Comparison of ENCODE assay signal across 11 cellular contexts in the genomic region with DNA sequence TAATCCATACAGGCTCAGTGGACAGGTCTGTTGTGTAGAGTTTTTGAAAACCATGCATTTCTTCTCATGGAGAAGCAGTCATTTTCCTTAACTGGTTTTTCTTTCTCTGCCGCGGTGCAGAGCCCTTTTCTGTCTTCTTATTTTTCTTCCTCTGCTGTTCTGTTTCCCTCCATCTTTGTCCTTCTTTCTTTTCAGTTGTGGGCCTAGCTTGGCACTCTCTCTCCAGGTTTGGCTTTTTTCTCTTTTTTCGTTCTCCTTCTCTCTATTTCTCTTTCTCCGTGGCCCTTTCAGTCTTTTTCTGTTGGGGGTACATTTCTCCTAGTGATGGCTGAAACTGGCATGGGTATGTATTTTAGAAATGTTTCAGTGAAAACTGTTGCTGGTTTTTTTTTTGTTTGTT. TPM values are rescaled to one million over a fixed set of nuclear protein-coding genes. Genes with fewer than 3 reads are reported as not detected.
DNase-seq lines count a peak whose midpoint lies in the region; ATAC-seq, FAIRE-seq and TF ChIP-seq lines count a peak whose summit lies in the region.
"Had no signal": no experiment of that assay in that cellular context is flagged by ENCODE, and none has a peak within 500 bp of the region (broad histone marks: within the 10 kb centered on the region; RNA-seq: fewer than 3 reads in every experiment).

No MANE protein-coding gene starts in this region.

- peak overlapping the region; percentile 92; the same call in 1 of the 2 replicates for H3K4me2 ChIP-seq in PC-3 (ENCODE audit: low read length)
- peak overlapping the region; percentile 34 for H3K4me2 ChIP-seq in osteoblast (ENCODE audit: insufficient read depth, low read length)

- H3K9ac ChIP-seq in PC-3 (ENCODE audit: low read length) (no peak overlapping the region; the same call in 1 of the 2 replicates), kidney (ENCODE audit: low read length in 2 of 2) (no peak overlapping the region)

- ATAC-seq in PC-3 = no peak
- ATAC-seq: pancreas had no signal

- FAIRE-seq in kidney (lab: Jason Lieb, UNC) = no peak
- FAIRE-seq: pancreas had no signal

- CTCF ChIA-PET in PC-3 (lab: Charles Lee) = no interaction called here

- H3K27ac ChIP-seq in PC-3 (ENCODE audit: low read length) = 0 out of 2 replicates have a peak overlapping the region, but pooled peaks have one; percentile 50
- peak overlapping the region; percentile 86 to 95 for H3K27ac ChIP-seq in coronary artery
- H3K27ac ChIP-seq in osteoblast (ENCODE audit: low read depth, low read length) = peak overlapping the region; percentile 93
- peak overlapping the region; percentile 87 to 91 (median 90) for H3K27ac ChIP-seq in transverse colon
- no peak overlapping the region for H3K27ac ChIP-seq in kidney (ENCODE audit: low read depth in 2 of 2, low read length in 2 of 2)
- H3K27ac ChIP-seq: WERI-Rb-1 had no signal

- no peak for TF ChIP-seq EP300 in transverse colon (IDR thresholded peaks at IDR 0.05; ENCODE audit: low read depth)

- in situ Hi-C loops in transverse colon (cut with MboI; ENCODE audit: low pct_ligation_motif_present in 1 of 4, low pct_unique_long_range_greater_than_20kb in 1 of 4, low sequenced_read_pairs in 3 of 4) = no loop called here

- no peaks in the 10 kb centered on the region for H3K27me3 ChIP-seq in PC-3 (ENCODE audit: low read length)
- H3K27me3 ChIP-seq in osteoblast (ENCODE audit: insufficient read depth, low read length) = no peaks in the 10 kb centered on the region
- H3K27me3 ChIP-seq in transverse colon = peaks cover 4% of the 10 kb centered on the region
- H3K27me3 ChIP-seq: pancreas had no signal

- H3K4me3 ChIP-seq in PC-3 (ENCODE audit: low read length) (no peak overlapping the region), coronary artery (no peak overlapping the region), osteoblast (ENCODE audit: insufficient read depth, low read length) (no peak overlapping the region), transverse colon (no peak overlapping the region), kidney (ENCODE audit: low read length in 2 of 2) (no peak overlapping the region)
- H3K4me3 ChIP-seq: pancreas had no signal

- H3K79me2 ChIP-seq in PC-3 (ENCODE audit: low read length) (peaks cover 93% of the 10 kb centered on the region), osteoblast (ENCODE audit: insufficient read depth, low read length) (peaks cover 85% of the 10 kb centered on the region)

- peaks cover 5% of the 10 kb centered on the region for H3F3A ChIP-seq in PC-3 (ENCODE audit: low read length, unreplicated experiment)

- no peak for DNase-seq in PC-3
- no peak for DNase-seq in coronary artery (ENCODE audit: low spot score)
- DNase-seq in osteoblast (ENCODE audit: insufficient read length, low spot score, missing footprints) = no peak
- DNase-seq in transverse colon = no peak
- no peak for DNase-seq in kidney
- DNase-seq in SW 1271 (lab: John Stamatoyannopoulos, UW) = no peak
- DNase-seq in NCI-H526 (lab: John Stamatoyannopoulos, UW) = no peak
- DNase-seq: activated naive CD4-positive, alpha-beta T cell; NCI-H1092 treated with DMSO at 0.1 percent for 48 hours; pancreas; WERI-Rb-1 had no signal

- POLR2A ChIA-PET in PC-3 (lab: Charles Lee; ENCODE audit: unreplicated experiment) = no interaction called here

- intact Hi-C loops in PC-3 (cut with micrococcal nuclease) (loop anchor here (5.0 kb wide), 1 partner anchor 37 kb away; no protein-coding TSS in a partner anchor), transverse colon (cut with DNase I; ENCODE audit: low total_unique reads) (loop anchor here (10.0 kb wide), 1 partner anchor 45 kb away; no protein-coding TSS in a partner anchor), kidney (cut with DNase I) (no loop called here)

- H3K4me1 ChIP-seq in PC-3 (ENCODE audit: insufficient read depth, low read length) (peaks cover 73% of the 10 kb centered on the region), osteoblast (ENCODE audit: insufficient read depth, low read length) (peaks cover 72% of the 10 kb centered on the region), transverse colon (peaks cover 45 to 100% (median 83%) of the 10 kb centered on the region in 4 donors), kidney (ENCODE audit: control insufficient read depth in 1 of 2, insufficient read depth in 1 of 2, low read depth in 1 of 2, low read length in 2 of 2) (peaks cover 4 to 12% of the 10 kb centered on the region in 2 donors)

- WGBS in transverse colon (ENCODE audit: low coverage in 1 of 2), 2 donors = 78% methylated on average over 4 of the region's 4 CpGs

- H3K36me3 ChIP-seq in PC-3 (ENCODE audit: low read depth, low read length) (no peaks in the 10 kb centered on the region), osteoblast (ENCODE audit: insufficient read depth, low read length) (peaks cover 3% of the 10 kb centered on the region), transverse colon (no peaks in the 10 kb centered on the region), kidney (ENCODE audit: control insufficient read depth in 1 of 2, insufficient read depth in 2 of 2, low read length in 2 of 2) (no peaks in the 10 kb centered on the region)
- H3K36me3 ChIP-seq: pancreas, WERI-Rb-1 had no signal

- H4K20me1 ChIP-seq in PC-3 (ENCODE audit: low read length) = no peaks in the 10 kb centered on the region
- H4K20me1 ChIP-seq in osteoblast (ENCODE audit: insufficient read depth, low read length) = peaks cover 3% of the 10 kb centered on the region

- TF ChIP-seq POLR2A in transverse colon (IDR thresholded peaks at IDR 0.05) = no peak

- no TSS peak for BruUV-seq in PC-3 (replicated peaks; lab: Mats Ljungman, UMichigan)

- TF ChIP-seq CTCF in PC-3 (conservative IDR thresholded peaks at IDR 0.05; ENCODE audit: low read depth, low read length) (no peak), coronary artery (IDR thresholded peaks at IDR 0.05) (no peak), osteoblast (IDR thresholded peaks at IDR 0.05; ENCODE audit: extremely low read depth, low read depth, low read length) (no peak), transverse colon (IDR thresholded peaks at IDR 0.05) (no peak), kidney (IDR thresholded peaks at IDR 0.05; ENCODE audit: borderline replicate concordance, extremely low read depth, insufficient read depth) (no peak)

- no peaks in the 10 kb centered on the region for H3K9me2 ChIP-seq in PC-3 (replicated peaks; ENCODE audit: low read length)

- H3K9me3 ChIP-seq in PC-3 (ENCODE audit: low read length) (no peaks in the 10 kb centered on the region), osteoblast (ENCODE audit: low read depth, low read length) (no peaks in the 10 kb centered on the region), transverse colon (no peaks in the 10 kb centered on the region), kidney (ENCODE audit: control insufficient read depth in 1 of 2, low read length in 2 of 2) (no peaks in the 10 kb centered on the region)
- H3K9me3 ChIP-seq: pancreas had no signal

- H2AFZ ChIP-seq in PC-3 (ENCODE audit: low read length) (peak overlapping the region; percentile 7; the same call in 1 of the 2 replicates), osteoblast (ENCODE audit: low read length) (no peak overlapping the region)

RNA-seq across cellular contexts. Expression of a gene that starts 24.1 kb away (rescaled TPM):
- total RNA-seq in PC-3 (2014; rRNA removed) = 43.3 and 75.8 TPM in 2 replicates
- 114 and 122 TPM in 2 replicates for total RNA-seq in osteoblast
- total RNA-seq in transverse colon = 10 to 100 TPM; 25.4 to 53.1 (median 29.3) TPM
- total RNA-seq in kidney = 65.0 TPM
- polyA plus RNA-seq in kidney (ENCODE audit: insufficient read depth, low read depth, low replicate concordance) = 4.3 TPM

RNA-seq across cellular contexts. Expression of a gene that starts 50.0 kb away (rescaled TPM):
- total RNA-seq in PC-3 (2014; rRNA removed) = 0.55 and 1.1 TPM in 2 replicates
- total RNA-seq in osteoblast = not detected in 2 replicates
- total RNA-seq in transverse colon = under 1 TPM in 2 of 4 donors, not detected in 2; 0.27 to 0.32 TPM
- not detected for total RNA-seq in kidney
- polyA plus RNA-seq in kidney (ENCODE audit: insufficient read depth, low read depth, low replicate concordance) = not detected

Comparison
In these comparisons a context has a peak if more than half of its experiments do, and no peak if none do; other contexts are left out.
1. H3K27ac ChIP-seq: peak in PC-3 (single experiment), coronary artery (2 of 2), osteoblast (single experiment) and transverse colon (4 of 4); none in kidney (0 of 2).